13 cellular contexts compared by ENCODE assay signal in the genomic region with DNA sequence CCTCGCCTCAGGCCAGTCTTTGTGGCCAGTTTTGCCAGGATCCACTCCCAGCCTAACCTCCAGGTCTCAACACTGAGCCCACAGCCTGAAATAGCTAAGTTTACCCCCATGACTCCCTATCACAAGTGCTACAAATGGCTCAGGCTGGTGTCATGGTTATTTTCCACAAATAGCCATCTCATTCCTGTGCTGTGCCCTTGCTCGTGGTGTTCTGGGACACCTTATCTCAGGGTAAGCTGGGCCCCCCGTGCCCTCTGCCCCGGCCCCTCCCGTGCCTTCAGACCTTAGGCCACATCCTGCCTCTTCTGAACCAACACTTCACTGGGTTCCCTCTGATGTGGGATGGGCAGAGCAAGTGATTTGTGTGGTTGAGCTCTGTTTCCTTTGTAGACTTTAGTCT.
DNase-seq lines count a peak whose midpoint lies in the region; ATAC-seq, FAIRE-seq and TF ChIP-seq lines count a peak whose summit lies in the region.
"Had no signal": no experiment of that assay in that cellular context is flagged by ENCODE, and none has a peak within 500 bp of the region (broad histone marks: within the 10 kb centered on the region; RNA-seq: fewer than 3 reads in every experiment).

No MANE protein-coding gene starts in this region.

- ATAC-seq in HG03521 (IDR thresholded peaks at IDR 0.05; ENCODE audit: unreplicated experiment): no peak
- ATAC-seq: left colon had no signal

- no peak for TF ChIP-seq CTCF in mesothelial cell of epicardium (IDR thresholded peaks at IDR 0.05; ENCODE audit: unreplicated experiment)

- H3K4me3 Mint-ChIP-seq in mesothelial cell of epicardium: no peak overlapping the region
- H3K4me3 Mint-ChIP-seq: CD14-positive monocyte had no signal

- peak; percentile 7 for DNase-seq in CD1c-positive myeloid dendritic cell (ENCODE audit: extremely low spot score)
- DNase-seq in HTR-8/SVneo (ENCODE audit: insufficient read length, low spot score): no peak
- peak; percentile 26 for DNase-seq in activated gamma-delta T cell treated with anti-CD3 and anti-CD28 coated beads, Interleukin-2, amount 50 U/mL, for 16 hours (ENCODE audit: low read depth)
- no peak for DNase-seq in mesothelial cell of epicardium (ENCODE audit: low spot score in 2 of 2, unreplicated experiment in 2 of 2)
- DNase-seq in dedifferentiated amniotic fluid mesenchymal stem cell (ENCODE audit: extremely low spot score): no peak
- no peak for DNase-seq in COLO668 (lab: John Stamatoyannopoulos, UW; ENCODE audit: unreplicated experiment)
- DNase-seq in NCI-H1694 treated with DMSO at 0.1 percent for 48 hours (lab: John Stamatoyannopoulos, UW): no peak
- DNase-seq: aorta, left colon, NCI-H774, occipital lobe had no signal

- H3K27me3 Mint-ChIP-seq in mesothelial cell of epicardium (ENCODE audit: low read depth): no peaks in the 10 kb centered on the region

- no peaks in the 10 kb centered on the region for H3K36me3 Mint-ChIP-seq in mesothelial cell of epicardium
- H3K36me3 Mint-ChIP-seq: CD14-positive monocyte had no signal

- H3K9me3 Mint-ChIP-seq in mesothelial cell of epicardium: no peaks in the 10 kb centered on the region

- peak; percentile 20 for FAIRE-seq in HTR-8/SVneo (lab: Jason Lieb, UNC)

- H3K4me1 Mint-ChIP-seq in mesothelial cell of epicardium: peaks cover 34% of the 10 kb centered on the region

- peak overlapping the region; percentile 80 for H3K27ac Mint-ChIP-seq in mesothelial cell of epicardium
- H3K27ac Mint-ChIP-seq: CD14-positive monocyte had no signal

Comparison
In these comparisons a context has a peak if more than half of its experiments do, and no peak if none do; other contexts are left out.
1. DNase-seq: peak in CD1c-positive myeloid dendritic cell (single experiment) and activated gamma-delta T cell treated with anti-CD3 and anti-CD28 coated beads, Interleukin-2, amount 50 U/mL, for 16 hours (single experiment); none in HTR-8/SVneo (single experiment), mesothelial cell of epicardium (0 of 2), dedifferentiated amniotic fluid mesenchymal stem cell (single experiment), COLO668 (single experiment) and NCI-H1694 treated with DMSO at 0.1 percent for 48 hours (single experiment).